ENCODE assay signal across 9 cellular contexts in the genomic region with DNA sequence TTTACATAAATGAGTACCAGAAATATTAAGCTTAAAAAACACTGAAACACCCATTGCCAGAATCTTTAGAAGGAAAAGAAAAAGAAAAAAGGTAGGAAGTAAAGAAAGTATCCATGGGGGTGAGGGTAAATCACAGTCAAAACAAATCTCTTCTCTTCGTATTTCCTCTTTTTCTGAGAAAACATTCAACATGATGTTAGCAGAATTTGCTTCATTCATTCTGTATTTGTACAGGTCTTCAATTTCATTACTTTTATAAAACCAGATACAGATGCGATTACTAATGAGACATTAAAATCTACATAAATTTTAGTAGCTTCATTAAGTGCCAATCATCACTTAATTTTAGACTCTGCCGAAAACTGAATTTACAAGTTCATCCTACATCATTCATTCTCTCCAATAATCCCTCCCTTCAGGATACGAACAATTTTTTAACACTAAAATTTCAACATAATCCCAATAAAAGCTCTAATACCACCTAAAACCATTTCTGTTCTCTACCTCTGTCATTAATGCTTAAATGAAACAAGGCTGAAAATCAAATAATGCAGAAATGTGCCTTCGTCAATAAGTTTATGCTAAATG. TPM values are rescaled to one million over a fixed set of nuclear protein-coding genes. Genes with fewer than 3 reads are reported as not detected.
DNase-seq lines count a peak whose midpoint lies in the region; ATAC-seq and TF ChIP-seq lines count a peak whose summit lies in the region.
"Had no signal": no experiment of that assay in that cellular context is flagged by ENCODE, and none has a peak within 500 bp of the region (broad histone marks: within the 10 kb centered on the region; RNA-seq: fewer than 3 reads in every experiment).

No MANE protein-coding gene starts in this region.

- TF ChIP-seq POLR2A in IMR-90 (IDR thresholded peaks at IDR 0.05; ENCODE audit: low read depth, low read length), result no peak
- no peak for TF ChIP-seq POLR2A in ovary (IDR thresholded peaks at IDR 0.05)

- H2BK5ac ChIP-seq in IMR-90 (ENCODE audit: low read depth, low read length, poor library complexity, severe bottlenecking), result no peak overlapping the region

- H3K9me3 ChIP-seq in IMR-90 (ENCODE audit: control insufficient read depth, insufficient read depth, low read length) (no peaks in the 10 kb centered on the region), osteoblast (ENCODE audit: low read depth, low read length) (no peaks in the 10 kb centered on the region), ovary (no peaks in the 10 kb centered on the region)
- H3K9me3 ChIP-seq: pancreas had no signal

- H4K5ac ChIP-seq in IMR-90 (ENCODE audit: low read depth, low read length), result no peak overlapping the region

- no peak overlapping the region for H2AK9ac ChIP-seq in IMR-90 (replicated peaks; ENCODE audit: low read depth, low read length, poor library complexity)

- intact Hi-C loops in IMR-90 (cut with micrococcal nuclease) (loop anchor here (5.0 kb wide), 1 partner anchor 39 kb away; no protein-coding TSS in a partner anchor), ovary (cut with DNase I) (no loop called here)

- H3K36me3 ChIP-seq in IMR-90 (ENCODE audit: control insufficient read depth, insufficient read depth, low read length) (peaks cover 9% of the 10 kb centered on the region), osteoblast (ENCODE audit: insufficient read depth, low read length) (peaks cover 12% of the 10 kb centered on the region), ovary (no peaks in the 10 kb centered on the region)
- H3K36me3 ChIP-seq: pancreas had no signal

- CTCF ChIA-PET in IMR-90 (lab: Yijun Ruan, JAX), result interaction anchor here (0.7 to 1.4 kb wide), 4 partner anchors 22 to 474 kb away, joined by 3 to 4 read pairs (median 3); no protein-coding TSS in a partner anchor

- no peak for DNase-seq in GM12865 (ENCODE audit: low read depth)
- DNase-seq in IMR-90, result no peak
- peak; percentile 36 for DNase-seq in cerebellar cortex (ENCODE audit: low spot score)
- DNase-seq in osteoblast (ENCODE audit: insufficient read length, low spot score, missing footprints), result no peak
- DNase-seq in GM19240 (ENCODE audit: insufficient read length, low spot score), result no peak
- no peak for DNase-seq in H4 (ENCODE audit: low spot score)
- no peak for DNase-seq in hepatic stellate cell (ENCODE audit: low spot score)
- no peak for DNase-seq in ovary
- DNase-seq: pancreas had no signal

- H4K91ac ChIP-seq in IMR-90 (ENCODE audit: insufficient read depth, low read depth, low read length), result no peak overlapping the region

- no peak for TF ChIP-seq EP300 in ovary (IDR thresholded peaks at IDR 0.05)

- TF ChIP-seq CTCF in GM12865 (IDR thresholded peaks at IDR 0.05; ENCODE audit: insufficient read depth, low read depth, low read length, missing control alignments), result no peak
- TF ChIP-seq CTCF in IMR-90 (conservative IDR thresholded peaks at IDR 0.05; ENCODE audit: low read depth, low read length), result no peak
- TF ChIP-seq CTCF in osteoblast (IDR thresholded peaks at IDR 0.05; ENCODE audit: extremely low read depth, low read depth, low read length), result no peak
- no peak for TF ChIP-seq CTCF in ovary (IDR thresholded peaks at IDR 0.05)

- H2BK15ac ChIP-seq in IMR-90 (ENCODE audit: low read depth, low read length), result no peak overlapping the region

- peaks cover 99% of the 10 kb centered on the region for H3K79me2 ChIP-seq in osteoblast (ENCODE audit: insufficient read depth, low read length)

- H3K4me3 ChIP-seq in GM12865 (ENCODE audit: low read depth, low read length), result peak overlapping the region; percentile 89
- no peak overlapping the region for H3K4me3 ChIP-seq in IMR-90 (ENCODE audit: insufficient read depth, low read depth, low read length)
- H3K4me3 ChIP-seq in osteoblast (ENCODE audit: insufficient read depth, low read length), result peak overlapping the region; percentile 80
- H3K4me3 ChIP-seq in ovary, result no peak overlapping the region

- no TSS peak for BruUV-seq in IMR-90 (replicated peaks; lab: Mats Ljungman, UMichigan)

- no peak for ATAC-seq in IMR-90 (ENCODE audit: low read depth)

- H3K4ac ChIP-seq in IMR-90 (ENCODE audit: low read depth, low read length), result no peak overlapping the region

- no peak overlapping the region; a peak in 1 of 4 replicates for H4K8ac ChIP-seq in IMR-90 (ENCODE audit: low read depth in 2 of 2, low read length in 2 of 2)

- H2AFZ ChIP-seq in IMR-90 (replicated peaks; ENCODE audit: low read length, poor library complexity) (no peak overlapping the region), osteoblast (ENCODE audit: low read length) (no peak overlapping the region)

- no peak overlapping the region for H2AK5ac ChIP-seq in IMR-90 (ENCODE audit: low read depth, low read length)

- H3K56ac ChIP-seq in IMR-90 (ENCODE audit: extremely low read depth, insufficient read depth, low read length), result no peak overlapping the region

- H4K20me1 ChIP-seq in IMR-90 (ENCODE audit: insufficient read depth, low read length), result peaks cover 57% of the 10 kb centered on the region; the same call in 1 of the 2 replicates
- H4K20me1 ChIP-seq in osteoblast (ENCODE audit: insufficient read depth, low read length), result peaks cover 45% of the 10 kb centered on the region

- H3K23ac ChIP-seq in IMR-90 (ENCODE audit: low read depth, low read length), result no peak overlapping the region

- no peak overlapping the region for H3K14ac ChIP-seq in IMR-90 (replicated peaks; ENCODE audit: low read depth, low read length)

- H2BK20ac ChIP-seq in IMR-90 (ENCODE audit: low read depth, low read length), result no peak overlapping the region

- H3K18ac ChIP-seq in IMR-90 (ENCODE audit: low read depth, low read length), result no peak overlapping the region

- peaks cover 0 to 22% of the 10 kb centered on the region in 2 experiments; a peak in 2 of 4 replicates for H3K79me1 ChIP-seq in IMR-90 (ENCODE audit: low read depth in 1 of 2, low read length in 2 of 2)

- 75 to 100% methylated on average over 1 of the region's 5 CpGs for WGBS in IMR-90 (ENCODE audit: extremely low coverage in 2 of 2, insufficient read length in 1 of 2), 2 experiments
- 67 to 84% (median 83%) methylated on average over 5 of the region's 5 CpGs for whole genome bisulfite sequencing in ovary, 3 donors

- no peak overlapping the region for H2BK120ac ChIP-seq in IMR-90 (ENCODE audit: low read depth, low read length)

- H3K27ac ChIP-seq in IMR-90 (ENCODE audit: insufficient read depth, low read length) (no peak overlapping the region), osteoblast (ENCODE audit: low read depth, low read length) (peak overlapping the region; percentile 89), ovary (no peak overlapping the region)
- H3K27ac ChIP-seq: pancreas had no signal

- TF ChIP-seq RAD21 in IMR-90 (IDR thresholded peaks at IDR 0.05; ENCODE audit: low read length), result no peak

- peak overlapping the region; percentile 60 for H3K9ac ChIP-seq in IMR-90 (ENCODE audit: low read depth, low read length)

- H3K4me2 ChIP-seq in IMR-90 (ENCODE audit: low read depth, low read length) (peak overlapping the region; percentile 79), osteoblast (ENCODE audit: insufficient read depth, low read length) (peak overlapping the region; percentile 82)

- H3K4me1 ChIP-seq in IMR-90 (ENCODE audit: control insufficient read depth, insufficient read depth, low read length), result peaks cover 6% of the 10 kb centered on the region
- peaks cover 26% of the 10 kb centered on the region for H3K4me1 ChIP-seq in osteoblast (ENCODE audit: insufficient read depth, low read length)
- peaks cover 10% of the 10 kb centered on the region for H3K4me1 ChIP-seq in ovary (ENCODE audit: insufficient read depth)

- dilution Hi-C loops in IMR-90 (cut with HindIII; ENCODE audit: low sequenced_read_pairs, unreplicated experiment), result no loop called here

- in situ Hi-C loops in IMR-90 (cut with MboI; ENCODE audit: low sequenced_read_pairs), result no loop called here

- H3K27me3 ChIP-seq in IMR-90 (ENCODE audit: control insufficient read depth, insufficient read depth, low read length), result no peaks in the 10 kb centered on the region
- no peaks in the 10 kb centered on the region for H3K27me3 ChIP-seq in osteoblast (ENCODE audit: insufficient read depth, low read length)
- no peaks in the 10 kb centered on the region for H3K27me3 ChIP-seq in ovary
- H3K27me3 ChIP-seq: pancreas had no signal

- H3K9me1 ChIP-seq in IMR-90 (ENCODE audit: insufficient read depth, low read length), result no peaks in the 10 kb centered on the region

- POLR2A ChIA-PET in IMR-90 (lab: Charles Lee; ENCODE audit: unreplicated experiment), result no interaction called here

TF ChIP-seq in IMR-90, 13 proteins besides CTCF, POLR2A, EP300 and RAD21:
- TF ChIP-seq MAFK (IDR thresholded peaks at IDR 0.05; ENCODE audit: low read depth, low read length) (no peak), NFE2L2 (IDR thresholded peaks at IDR 0.05; ENCODE audit: low read depth, low read length) (no peak), CEBPB (IDR thresholded peaks at IDR 0.05; ENCODE audit: low read depth, low read length) (no peak), SMC3 (IDR thresholded peaks at IDR 0.05; ENCODE audit: low read depth, low read length) (no peak), BHLHE40 (IDR thresholded peaks at IDR 0.05; ENCODE audit: low read depth, low read length) (no peak)
- TF ChIP-seq, protein P1, sequence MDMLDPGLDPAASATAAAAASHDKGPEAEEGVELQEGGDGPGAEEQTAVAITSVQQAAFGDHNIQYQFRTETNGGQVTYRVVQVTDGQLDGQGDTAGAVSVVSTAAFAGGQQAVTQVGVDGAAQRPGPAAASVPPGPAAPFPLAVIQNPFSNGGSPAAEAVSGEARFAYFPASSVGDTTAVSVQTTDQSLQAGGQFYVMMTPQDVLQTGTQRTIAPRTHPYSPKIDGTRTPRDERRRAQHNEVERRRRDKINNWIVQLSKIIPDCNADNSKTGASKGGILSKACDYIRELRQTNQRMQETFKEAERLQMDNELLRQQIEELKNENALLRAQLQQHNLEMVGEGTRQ (IDR thresholded peaks at IDR 0.05; ENCODE audit: low read depth, low read length), result no peak

RNA-seq across cellular contexts. Expression of a gene that starts 7.0 kb away (rescaled TPM):
- total RNA-seq in IMR-90 (2012; rRNA removed), result 62.8 and 77.4 TPM in 2 replicates
- 11.9 and 13.7 TPM in 2 replicates for polyA plus RNA-seq in IMR-90 (2012; rRNA removed)
- 3.5 and 4.8 TPM in 2 replicates for polyA plus RNA-seq in IMR-90 (2012; cell fraction: cytosol; rRNA removed)
- polyA plus RNA-seq in IMR-90 (2012; cell fraction: nucleus; rRNA removed; ENCODE audit: low replicate concordance), result 2.3 and 15.5 TPM in 2 replicates
- total RNA-seq in osteoblast, result 113 and 119 TPM in 2 replicates
- total RNA-seq in H4 (2014; rRNA removed; shearing (Covaris generic)), result 47.9 and 55.5 TPM in 2 replicates
- 10 to 100 TPM; 26.2 to 54.3 (median 40.2) TPM for total RNA-seq in ovary
- 10 to 100 TPM; 15.5 to 30.0 TPM for polyA plus RNA-seq in ovary

Comparison
In these comparisons a context has a peak if more than half of its experiments do, and no peak if none do; other contexts are left out.
1. H3K4me3 ChIP-seq: peak in GM12865 (single experiment) and osteoblast (single experiment); none in IMR-90 (single experiment) and ovary (single experiment).